7 cellular contexts compared by ENCODE assay signal in genomic region chr9:33161589-33162132, GRCh38. TPM values are rescaled to one million over a fixed set of nuclear protein-coding genes. Genes with fewer than 3 reads are reported as not detected.
DNase-seq lines count a peak whose midpoint lies in the region; ATAC-seq and TF ChIP-seq lines count a peak whose summit lies in the region.

No MANE protein-coding gene starts in this region.

- peaks cover 2% of the 10 kb centered on the region for H3K27me3 Mint-ChIP-seq in HFFc6 (ENCODE audit: insufficient read depth)

- H3K9me3 Mint-ChIP-seq in HFFc6, result no peaks in the 10 kb centered on the region

- TF ChIP-seq EP300 in stomach (IDR thresholded peaks at IDR 0.05), result no peak

- DNase-seq in HFFc6 (peak; percentile 8), SJSA1 (ENCODE audit: low read depth in 1 of 2, low spot score in 2 of 2) (no peak), stomach (peak; percentile 78), NCI-H2107 treated with DMSO at 0.1 percent for 48 hours (lab: John Stamatoyannopoulos, UW; ENCODE audit: unreplicated experiment) (no peak), germinal center (ENCODE audit: low spot score) (no peak)

- H3K9ac ChIP-seq in iPS-20b (ENCODE audit: low read depth, low read length), result peak overlapping the region; percentile 28; the same call in 1 of the 2 replicates

- H3K4me3 ChIP-seq in SJSA1 (no peak overlapping the region), iPS-20b (ENCODE audit: low read length) (no peak overlapping the region; the same call in 1 of the 2 replicates), stomach (peak overlapping the region in 2 of 4 donors; percentile 7 to 28)

- peaks cover 50% of the 10 kb centered on the region for H3K4me1 ChIP-seq in SJSA1 (replicated peaks)
- peaks cover 32% of the 10 kb centered on the region for H3K4me1 ChIP-seq in iPS-20b (ENCODE audit: insufficient read depth, low read length)
- peaks cover 81 to 93% (median 86%) of the 10 kb centered on the region in 4 donors for H3K4me1 ChIP-seq in stomach

- ATAC-seq in HG02885 (IDR thresholded peaks at IDR 0.05; ENCODE audit: poor library complexity, unreplicated experiment), result no peak

- peaks cover under 1% of the 10 kb centered on the region; the same call in 1 of the 2 replicates for H3K36me3 ChIP-seq in SJSA1
- H3K36me3 ChIP-seq in iPS-20b (ENCODE audit: insufficient read depth, low read depth, low read length), result no peaks in the 10 kb centered on the region
- no peaks in the 10 kb centered on the region for H3K36me3 ChIP-seq in stomach

- H3K36me3 Mint-ChIP-seq in HFFc6 (ENCODE audit: low read depth), result peaks cover 5% of the 10 kb centered on the region

- intact Hi-C loops in stomach (cut with DNase I; ENCODE audit: low total_unique reads), result no loop called here

- peak overlapping the region; percentile 96 for H3K4me3 Mint-ChIP-seq in HFFc6

- TF ChIP-seq POLR2A in stomach (IDR thresholded peaks at IDR 0.05), result no peak

- 5 to 67% (median 27%) methylated on average over 1 of the region's 1 CpG for WGBS in stomach, 5 donors

- H3K27ac Mint-ChIP-seq in HFFc6, result peak overlapping the region; percentile 92

- no peak for TF ChIP-seq CTCF in HFFc6 (IDR thresholded peaks at IDR 0.05)
- TF ChIP-seq CTCF in stomach (IDR thresholded peaks at IDR 0.05), result no peak

- H3K27me3 ChIP-seq in SJSA1 (replicated peaks) (no peaks in the 10 kb centered on the region), iPS-20b (ENCODE audit: insufficient read depth, low read length) (peaks cover 16% of the 10 kb centered on the region), stomach (no peaks in the 10 kb centered on the region)

- H3K27ac ChIP-seq in SJSA1 (peak overlapping the region; percentile 63), iPS-20b (ENCODE audit: low read length) (no peak overlapping the region), stomach (peak overlapping the region; percentile 94 to 99 (median 97))

- peaks cover 88% of the 10 kb centered on the region for H3K4me1 Mint-ChIP-seq in HFFc6 (ENCODE audit: low read depth)

- no peaks in the 10 kb centered on the region for H3K9me3 ChIP-seq in SJSA1 (replicated peaks)
- H3K9me3 ChIP-seq in iPS-20b (ENCODE audit: insufficient read depth, low read depth, low read length), result no peaks in the 10 kb centered on the region
- no peaks in the 10 kb centered on the region for H3K9me3 ChIP-seq in stomach

RNA-seq across cellular contexts. Expression of gene B4GALT1, which starts 5.5 kb away (rescaled TPM):
- total RNA-seq in HFFc6 (2021; fragmentation: NEBNext Ultra II Directional; extraction: Animal tissue kit (Norgen Biotek cat#: 25700)), result 100 to 1,000 TPM in 4 of 6 experiments, 10 to 100 TPM in 2; 87.2 to 116 (median 106) TPM
- total RNA-seq in SJSA1 (2014; rRNA removed; shearing (Covaris generic)), result 2.6 and 4.7 TPM in 2 replicates
- 100 to 1,000 TPM in 1 of 5 donors, 10 to 100 TPM in 3, 1 to 10 TPM in 1; 6.4 to 125 (median 25.0) TPM for total RNA-seq in stomach
- 10 to 100 TPM; 23.4 to 31.4 (median 24.8) TPM for polyA plus RNA-seq in stomach

Comparison
In these comparisons a context has a peak if more than half of its experiments do, and no peak if none do; other contexts are left out.
1. DNase-seq: peak in HFFc6 (single experiment) and stomach (single experiment); none in SJSA1 (0 of 2), NCI-H2107 treated with DMSO at 0.1 percent for 48 hours (single experiment) and germinal center (single experiment).